In genomic region chr2:161991991-161992390, GRCh38 we compare ENCODE assay signal across 1 cellular context.
TF ChIP-seq lines count a peak whose summit lies in the region.

No MANE protein-coding gene starts in this region.

TF ChIP-seq in IMR-90, 13 proteins besides CTCF, POLR2A, EP300 and RAD21 (continued from another document):
- TF ChIP-seq CHD1 (IDR thresholded peaks at IDR 0.05; ENCODE audit: low read depth, low read length) (no peak), FOS (IDR thresholded peaks at IDR 0.05; ENCODE audit: low read depth, low read length) (no peak), BHLHE40 (IDR thresholded peaks at IDR 0.05; ENCODE audit: low read depth, low read length) (no peak), MAFK (IDR thresholded peaks at IDR 0.05; ENCODE audit: low read depth, low read length) (no peak), ELK1 (IDR thresholded peaks at IDR 0.05; ENCODE audit: borderline replicate concordance, low read depth, low read length) (no peak)
